Comparison of ENCODE assay signal across 29 cellular contexts in the genomic region with DNA sequence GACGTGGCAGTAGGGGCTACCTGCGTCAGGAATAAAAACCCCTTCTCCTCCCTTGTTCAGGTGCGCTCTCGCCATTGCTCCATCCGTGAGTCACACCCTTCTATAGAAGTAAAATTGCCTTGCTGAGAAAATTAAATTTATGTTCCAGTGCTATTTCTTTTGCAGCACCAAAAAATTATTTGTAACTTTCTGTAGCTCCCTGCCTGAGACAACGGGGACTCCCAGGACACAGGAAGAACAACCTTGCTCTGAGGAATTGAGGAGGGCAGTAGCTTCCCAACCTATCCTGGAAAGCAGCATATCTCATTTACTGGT.
"Had no signal": no experiment of that assay in that cellular context is flagged by ENCODE, and none has a peak within 500 bp of the region (broad histone marks: within the 10 kb centered on the region; RNA-seq: fewer than 3 reads in every experiment).

No MANE protein-coding gene starts in this region.

- H3K9me2 ChIP-seq: SK-N-SH had no signal

- H3K9me3 ChIP-seq: SK-N-SH had no signal

- H3K4me3 ChIP-seq: Peyer's patch, SJSA1 had no signal

- H3K36me3 ChIP-seq: brain microvascular endothelial cell, Peyer's patch, SJSA1 had no signal

- H3K27me3 ChIP-seq: brain microvascular endothelial cell, Peyer's patch, SJSA1 had no signal

- H3K4me1 Mint-ChIP-seq: activated CD4-positive, alpha-beta T cell treated with anti-CD3 and anti-CD28 coated beads, Interleukin-2, amount 10 ng/mL, durations not matched to agents 7 days and 5 days; activated CD8-positive, alpha-beta memory T cell treated with anti-CD3 and anti-CD28 coated beads, Interleukin-2, amount 10 ng/mL, durations not matched to agents 7 days and 5 days; activated naive CD8-positive, alpha-beta T cell treated with anti-CD3 and anti-CD28 coated beads for 36 hours; central memory CD8-positive, alpha-beta T cell had no signal

- H3K27ac ChIP-seq: brain microvascular endothelial cell, Peyer's patch, SJSA1 had no signal

- ATAC-seq: activated CD8-positive, alpha-beta memory T cell treated with anti-CD3 and anti-CD28 coated beads, Interleukin-2, amount 10 ng/mL, durations not matched to agents 7 days and 5 days; PC-3 had no signal

- H3K4me2 ChIP-seq: SK-N-SH had no signal

- H3K4me1 ChIP-seq: Peyer's patch, SJSA1 had no signal

- H3K27me3 Mint-ChIP-seq: activated CD4-positive, alpha-beta T cell treated with anti-CD3 and anti-CD28 coated beads, Interleukin-2, amount 10 ng/mL, durations not matched to agents 7 days and 5 days; activated naive CD8-positive, alpha-beta T cell treated with anti-CD3 and anti-CD28 coated beads for 36 hours; central memory CD8-positive, alpha-beta T cell had no signal

- H3K4me3 Mint-ChIP-seq: activated CD4-positive, alpha-beta T cell treated with anti-CD3 and anti-CD28 coated beads, Interleukin-2, amount 10 ng/mL, durations not matched to agents 7 days and 5 days; activated CD8-positive, alpha-beta memory T cell treated with anti-CD3 and anti-CD28 coated beads, Interleukin-2, amount 10 ng/mL, durations not matched to agents 7 days and 5 days; activated naive CD8-positive, alpha-beta T cell treated with anti-CD3 and anti-CD28 coated beads for 36 hours; central memory CD8-positive, alpha-beta T cell; T-helper 1 cell treated with Interleukin-12 subunit alpha and Interleukin-12 subunit beta and Interleukin-4 antibody, amounts not matched to agents 30 μg/mL and 1 μg/mL, for 36 hours; T-helper 2 cell treated with Interferon-gamma antibody and Interleukin-4, amounts not matched to agents 5 μg/mL and 100 μg/mL, for 36 hours had no signal

- H3K27ac Mint-ChIP-seq: activated CD4-positive, alpha-beta T cell treated with anti-CD3 and anti-CD28 coated beads, Interleukin-2, amount 10 ng/mL, durations not matched to agents 7 days and 5 days; activated CD8-positive, alpha-beta memory T cell treated with anti-CD3 and anti-CD28 coated beads, Interleukin-2, amount 10 ng/mL, durations not matched to agents 7 days and 5 days; activated naive CD8-positive, alpha-beta T cell treated with anti-CD3 and anti-CD28 coated beads for 36 hours; T-helper 1 cell treated with Interleukin-12 subunit alpha and Interleukin-12 subunit beta and Interleukin-4 antibody, amounts not matched to agents 30 μg/mL and 1 μg/mL, for 36 hours; T-helper 2 cell treated with Interferon-gamma antibody and Interleukin-4, amounts not matched to agents 5 μg/mL and 100 μg/mL, for 36 hours had no signal

- DNase-seq: activated CD4-positive, alpha-beta T cell treated with anti-CD3 and anti-CD28 coated beads, Interleukin-2, amount 10 ng/mL, durations not matched to agents 7 days and 5 days; activated CD4-positive, alpha-beta T cell treated with anti-CD3 and anti-CD28 coated beads, Interleukin-2, amount 50 U/mL, for 48 hours; activated CD8-positive, alpha-beta memory T cell treated with anti-CD3 and anti-CD28 coated beads for 24 hours; activated CD8-positive, alpha-beta memory T cell treated with anti-CD3 and anti-CD28 coated beads, Interleukin-2, amount 10 ng/mL, durations not matched to agents 7 days and 5 days; activated CD8-positive, alpha-beta memory T cell treated with anti-CD3 and anti-CD28 coated beads, Interleukin-2, amount 50 U/mL, for 48 hours; activated effector memory CD4-positive, alpha-beta T cell treated with anti-CD3 and anti-CD28 coated beads, Interleukin-2, amount 50 U/mL, for 16 hours; activated naive CD4-positive, alpha-beta T cell; activated naive CD4-positive, alpha-beta T cell treated with anti-CD3 and anti-CD28 coated beads, Interleukin-2, amount 50 U/mL, for 16 hours; activated naive CD8-positive, alpha-beta T cell treated with anti-CD3 and anti-CD28 coated beads for 36 hours; activated T-cell treated with anti-CD3 and anti-CD28 coated beads, Interleukin-2, amount 50 U/mL, for 48 hours; amniotic stem cell; aorta; brain microvascular endothelial cell; MM.1S; NCI-H1092; NCI-H1436 treated with DMSO at 0.1 percent for 48 hours; NCI-H1694 treated with DMSO at 0.1 percent for 48 hours; NCI-H2029; NCI-H345; NCI-H524 treated with DMSO at 0.1 percent for 48 hours; PC-3; Peyer's patch; RPMI8226; SHP77 treated with DMSO at 0.1 percent for 48 hours; SK-N-SH had no signal
